In the genomic region with DNA sequence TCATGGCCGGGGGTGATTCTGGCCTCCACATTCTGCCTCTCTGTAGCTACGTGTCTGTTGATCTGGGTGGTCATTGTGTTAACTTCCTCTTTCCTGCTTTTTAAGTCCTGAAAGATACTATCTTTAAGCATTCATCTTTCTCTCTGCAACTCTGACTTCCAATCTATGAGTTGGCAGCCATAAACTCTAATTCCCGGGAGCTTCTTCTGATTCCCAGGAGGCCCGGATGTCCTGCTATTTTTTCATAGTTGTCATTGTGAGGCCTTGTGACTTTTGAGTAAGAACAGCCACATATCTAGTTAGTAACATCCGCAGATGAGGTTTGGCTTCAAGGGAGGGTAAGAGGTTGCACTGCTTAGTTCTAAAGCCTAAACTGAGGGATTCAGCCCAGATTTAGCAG, we compare ENCODE assay signal across 2 cellular contexts.
TF ChIP-seq lines count a peak whose summit lies in the region.

No MANE protein-coding gene starts in this region.

TF ChIP-seq in liver, 16 proteins besides CTCF, POLR2A, EP300 and RAD21:
- TF ChIP-seq SP1 (IDR thresholded peaks at IDR 0.05) (peak; percentile 13), NR2F2 (IDR thresholded peaks at IDR 0.05) (peak; percentile 71), HNF4G (IDR thresholded peaks at IDR 0.05) (no peak)

TF ChIP-seq in HepG2, 621 proteins besides CTCF, POLR2A, EP300 and RAD21:
- TF ChIP-seq MAZ (IDR thresholded peaks at IDR 0.05; ENCODE audit: borderline replicate concordance, low read depth, low read length) (no peak), MAZ (CRISPR knock-in tag; IDR thresholded peaks at IDR 0.05; ENCODE audit: low read depth) (no peak), MED13 (CRISPR knock-in tag; IDR thresholded peaks at IDR 0.05) (no peak), ATF7-NPFF (CRISPR knock-in tag; IDR thresholded peaks at IDR 0.05; ENCODE audit: low read depth) (no peak), SYNCRIP (IDR thresholded peaks at IDR 0.05; ENCODE audit: insufficient read depth, low read depth, low read length) (no peak), ETV6 (CRISPR knock-in tag; conservative IDR thresholded peaks at IDR 0.05) (no peak), SAP130 (CRISPR knock-in tag; IDR thresholded peaks at IDR 0.05; ENCODE audit: low read depth) (no peak), GABPA (IDR thresholded peaks at IDR 0.05; ENCODE audit: low read depth, low read length) (no peak), GABPA (CRISPR knock-in tag; IDR thresholded peaks at IDR 0.05; ENCODE audit: low read depth) (no peak), NRL (CRISPR knock-in tag; IDR thresholded peaks at IDR 0.05; ENCODE audit: borderline replicate concordance) (no peak), ZNF567 (CRISPR knock-in tag; IDR thresholded peaks at IDR 0.05; ENCODE audit: borderline replicate concordance) (no peak), PLRG1 (conservative IDR thresholded peaks at IDR 0.05) (no peak), SMARCE1 (IDR thresholded peaks at IDR 0.05; ENCODE audit: borderline replicate concordance) (no peak), EEA1 (CRISPR knock-in tag; IDR thresholded peaks at IDR 0.05; ENCODE audit: borderline replicate concordance) (no peak)
- TF ChIP-seq, protein P1, sequence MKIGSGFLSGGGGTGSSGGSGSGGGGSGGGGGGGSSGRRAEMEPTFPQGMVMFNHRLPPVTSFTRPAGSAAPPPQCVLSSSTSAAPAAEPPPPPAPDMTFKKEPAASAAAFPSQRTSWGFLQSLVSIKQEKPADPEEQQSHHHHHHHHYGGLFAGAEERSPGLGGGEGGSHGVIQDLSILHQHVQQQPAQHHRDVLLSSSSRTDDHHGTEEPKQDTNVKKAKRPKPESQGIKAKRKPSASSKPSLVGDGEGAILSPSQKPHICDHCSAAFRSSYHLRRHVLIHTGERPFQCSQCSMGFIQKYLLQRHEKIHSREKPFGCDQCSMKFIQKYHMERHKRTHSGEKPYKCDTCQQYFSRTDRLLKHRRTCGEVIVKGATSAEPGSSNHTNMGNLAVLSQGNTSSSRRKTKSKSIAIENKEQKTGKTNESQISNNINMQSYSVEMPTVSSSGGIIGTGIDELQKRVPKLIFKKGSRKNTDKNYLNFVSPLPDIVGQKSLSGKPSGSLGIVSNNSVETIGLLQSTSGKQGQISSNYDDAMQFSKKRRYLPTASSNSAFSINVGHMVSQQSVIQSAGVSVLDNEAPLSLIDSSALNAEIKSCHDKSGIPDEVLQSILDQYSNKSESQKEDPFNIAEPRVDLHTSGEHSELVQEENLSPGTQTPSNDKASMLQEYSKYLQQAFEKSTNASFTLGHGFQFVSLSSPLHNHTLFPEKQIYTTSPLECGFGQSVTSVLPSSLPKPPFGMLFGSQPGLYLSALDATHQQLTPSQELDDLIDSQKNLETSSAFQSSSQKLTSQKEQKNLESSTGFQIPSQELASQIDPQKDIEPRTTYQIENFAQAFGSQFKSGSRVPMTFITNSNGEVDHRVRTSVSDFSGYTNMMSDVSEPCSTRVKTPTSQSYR (CRISPR knock-in tag; IDR thresholded peaks at IDR 0.05; ENCODE audit: borderline replicate concordance): no peak
- TF ChIP-seq, protein P2, sequence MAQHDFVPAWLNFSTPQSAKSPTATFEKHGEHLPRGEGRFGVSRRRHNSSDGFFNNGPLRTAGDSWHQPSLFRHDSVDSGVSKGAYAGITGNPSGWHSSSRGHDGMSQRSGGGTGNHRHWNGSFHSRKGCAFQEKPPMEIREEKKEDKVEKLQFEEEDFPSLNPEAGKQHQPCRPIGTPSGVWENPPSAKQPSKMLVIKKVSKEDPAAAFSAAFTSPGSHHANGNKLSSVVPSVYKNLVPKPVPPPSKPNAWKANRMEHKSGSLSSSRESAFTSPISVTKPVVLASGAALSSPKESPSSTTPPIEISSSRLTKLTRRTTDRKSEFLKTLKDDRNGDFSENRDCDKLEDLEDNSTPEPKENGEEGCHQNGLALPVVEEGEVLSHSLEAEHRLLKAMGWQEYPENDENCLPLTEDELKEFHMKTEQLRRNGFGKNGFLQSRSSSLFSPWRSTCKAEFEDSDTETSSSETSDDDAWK (CRISPR knock-in tag; IDR thresholded peaks at IDR 0.05): no peak
